In genomic region chr10:122495406-122496340, GRCh38 we compare ENCODE assay signal across 9 cellular contexts. TPM values are rescaled to one million over a fixed set of nuclear protein-coding genes. Genes with fewer than 3 reads are reported as not detected.
DNase-seq lines count a peak whose midpoint lies in the region; ATAC-seq and TF ChIP-seq lines count a peak whose summit lies in the region.
"Had no signal": no experiment of that assay in that cellular context is flagged by ENCODE, and none has a peak within 500 bp of the region (broad histone marks: within the 10 kb centered on the region; RNA-seq: fewer than 3 reads in every experiment).

No MANE protein-coding gene starts in this region.

- H3K27me3 Mint-ChIP-seq in H9 (ENCODE audit: low read depth) = peaks cover 2% of the 10 kb centered on the region; the same call in 1 of the 2 replicates

- no peak overlapping the region for H3K56ac ChIP-seq in H9 (ENCODE audit: insufficient read length, low read depth, low read length)

- H3K9ac ChIP-seq in H9 (ENCODE audit: extremely low read depth, insufficient read length, low read length) = no peak overlapping the region

- DNase-seq in H9 (no peak), esophagus muscularis mucosa (ENCODE audit: extremely low spot score) (no peak), sigmoid colon (no peak), mucosa of gallbladder (ENCODE audit: low spot score) (no peak), LoVo (ENCODE audit: low spot score) (no peak)

- H3K4me3 Mint-ChIP-seq in H9 = no peak overlapping the region

- no peaks in the 10 kb centered on the region; a peak in 1 of 7 replicates for H3K36me3 Mint-ChIP-seq in H9 (ENCODE audit: insufficient read depth in 1 of 3, low read depth in 3 of 3)

- H4K5ac ChIP-seq in H9 (ENCODE audit: insufficient read length, low read depth, low read length) = no peak overlapping the region

- no peak overlapping the region for H3K4ac ChIP-seq in H9 (ENCODE audit: low read depth, low read length)

- H2BK20ac ChIP-seq in H9 (ENCODE audit: low read depth, low read length, poor library complexity, severe bottlenecking) = no peak overlapping the region

- no peaks in the 10 kb centered on the region for H4K20me1 ChIP-seq in H9 (ENCODE audit: control insufficient read depth, insufficient read depth, insufficient read length)

- H3K18ac ChIP-seq in H9 (ENCODE audit: insufficient read length, low read depth, low read length) = no peak overlapping the region

- H3K23ac ChIP-seq in H9 (ENCODE audit: insufficient read length, low read depth, low read length) = no peak overlapping the region

- H2AFZ ChIP-seq in H9 (ENCODE audit: low read length) = no peak overlapping the region

- H4K8ac ChIP-seq in H9 (replicated peaks; ENCODE audit: insufficient read length, low read depth, low read length) = no peak overlapping the region

- H2BK15ac ChIP-seq in H9 (ENCODE audit: low read depth, low read length) = no peak overlapping the region

- no peaks in the 10 kb centered on the region for H3K79me1 ChIP-seq in H9 (ENCODE audit: insufficient read depth, low read depth, low read length, poor library complexity, severe bottlenecking)

- TF ChIP-seq POLR2A in esophagus muscularis mucosa (IDR thresholded peaks at IDR 0.05; ENCODE audit: low read depth) (no peak), sigmoid colon (IDR thresholded peaks at IDR 0.05) (no peak)

- H3K27ac ChIP-seq in H9 (ENCODE audit: insufficient read length, low read depth, low read length) (no peak overlapping the region), esophagus muscularis mucosa (replicated peaks in 1 of 4) (peak overlapping the region; percentile 58 to 77 (median 68)), sigmoid colon (peak overlapping the region; percentile 54 to 87 (median 72))

- H3K9me3 Mint-ChIP-seq in H9 = no peaks in the 10 kb centered on the region

- H2BK120ac ChIP-seq in H9 (ENCODE audit: low read depth, low read length, poor library complexity, severe bottlenecking) = no peak overlapping the region

- no peak overlapping the region for H3K4me2 ChIP-seq in H9 (ENCODE audit: insufficient read depth, insufficient read length, low read length)

- H3K14ac ChIP-seq in H9 (ENCODE audit: insufficient read depth, low read length) = no peak overlapping the region

- H3T11ph ChIP-seq in H9 (ENCODE audit: low read length) = no peak overlapping the region

- H3K27me3 ChIP-seq in H9 (ENCODE audit: insufficient read depth, low read length) (no peaks in the 10 kb centered on the region), esophagus muscularis mucosa (no peaks in the 10 kb centered on the region), sigmoid colon (no peaks in the 10 kb centered on the region)

- no CpG with 5 or more reads among the region's 12 CpGs for WGBS in H9 (ENCODE audit: extremely low coverage, insufficient read length, low lambda C conversion rate)
- WGBS in esophagus muscularis mucosa = 51% methylated on average over 12 of the region's 12 CpGs
- WGBS in sigmoid colon, 2 donors = 47 to 55% methylated on average over 12 of the region's 12 CpGs

- H3K4me1 ChIP-seq in H9 (ENCODE audit: insufficient read depth, low read length) = no peaks in the 10 kb centered on the region
- peaks cover 30 to 88% (median 83%) of the 10 kb centered on the region in 4 donors for H3K4me1 ChIP-seq in esophagus muscularis mucosa
- peaks cover 0 to 79% (median 78%) of the 10 kb centered on the region in 4 donors for H3K4me1 ChIP-seq in sigmoid colon

- TF ChIP-seq CTCF in H9 (conservative IDR thresholded peaks at IDR 0.05) (peak; percentile 21; the same call in 1 of the 3 replicates), esophagus muscularis mucosa (IDR thresholded peaks at IDR 0.05) (no peak), sigmoid colon (IDR thresholded peaks at IDR 0.05) (no peak)

- no peak overlapping the region for H2AK5ac ChIP-seq in H9 (ENCODE audit: insufficient read length, low read length)

- H2BK5ac ChIP-seq in H9 (ENCODE audit: insufficient read length, low read length) = no peak overlapping the region

- no peaks in the 10 kb centered on the region for H3K79me2 ChIP-seq in H9 (ENCODE audit: insufficient read depth, low read length)

- H3K9me3 ChIP-seq in H9 (ENCODE audit: control insufficient read depth, low read depth, low read length) (no peaks in the 10 kb centered on the region), esophagus muscularis mucosa (no peaks in the 10 kb centered on the region), sigmoid colon (no peaks in the 10 kb centered on the region)

- peaks cover 5 to 15% of the 10 kb centered on the region in 2 experiments for H3K4me1 Mint-ChIP-seq in H9

- H3K27ac Mint-ChIP-seq in H9 = no peak overlapping the region

- intact Hi-C loops in esophagus muscularis mucosa (cut with DNase I) = no loop called here
- intact Hi-C loops in sigmoid colon (cut with DNase I) = no loop called here

- H4K91ac ChIP-seq in H9 (ENCODE audit: insufficient read length, low read depth, low read length) = no peak overlapping the region

- H3K36me3 ChIP-seq in esophagus muscularis mucosa (peaks cover 0 to 28% (median 8%) of the 10 kb centered on the region in 4 donors), sigmoid colon (no peaks in the 10 kb centered on the region)

- TF ChIP-seq EP300 in esophagus muscularis mucosa (IDR thresholded peaks at IDR 0.05) (no peak), sigmoid colon (IDR thresholded peaks at IDR 0.05) (no peak)

- no peak overlapping the region for H3K4me3 ChIP-seq in esophagus muscularis mucosa
- H3K4me3 ChIP-seq in sigmoid colon = no peak overlapping the region

- no peak overlapping the region for H2BK12ac ChIP-seq in H9 (ENCODE audit: insufficient read length, low read depth, low read length)

- H3K23me2 ChIP-seq in H9 (ENCODE audit: insufficient read length, low read depth, low read length, poor library complexity, severe bottlenecking) = no peaks in the 10 kb centered on the region

- ATAC-seq in SK-N-SH treated with all-trans-retinoic acid at 6 μM for 48 hours (peak; percentile 12), GM21367 (IDR thresholded peaks at IDR 0.05; ENCODE audit: unreplicated experiment) (no peak), GM18498 (IDR thresholded peaks at IDR 0.05; ENCODE audit: unreplicated experiment) (no peak)

TF ChIP-seq in SK-N-SH treated with all-trans-retinoic acid at 6 μM for 48 hours, 23 proteins besides CTCF, POLR2A, EP300 and RAD21:
- TF ChIP-seq ISL1 (CRISPR knock-in tag; IDR thresholded peaks at IDR 0.05) (peak; percentile 70), TOX (CRISPR knock-in tag; IDR thresholded peaks at IDR 0.05; ENCODE audit: borderline replicate concordance) (no peak), ZC3H10 (CRISPR knock-in tag; IDR thresholded peaks at IDR 0.05) (0 out of 2 replicates have a peak, but pooled peaks have one; percentile 24), ZNF565 (CRISPR knock-in tag; conservative IDR thresholded peaks at IDR 0.05; ENCODE audit: low read depth) (no peak)

RNA-seq across cellular contexts. Expression of gene HTRA1, which starts 34.3 kb away (rescaled TPM):
- total RNA-seq in H9 (2021) (11.1 TPM in 2 replicates), esophagus muscularis mucosa (100 to 1,000 TPM; 101 to 146 (median 109) TPM), sigmoid colon (100 to 1,000 TPM; 119 to 162 (median 127) TPM), mucosa of gallbladder (141 TPM)
- 10 to 100 TPM; 22.7 to 43.8 (median 36.0) TPM for polyA plus RNA-seq in sigmoid colon
- total RNA-seq: activated CD8-positive, alpha-beta memory T cell treated with anti-CD3 and anti-CD28 coated beads for 36 hours had no signal

RNA-seq across cellular contexts. Expression of gene ARMS2, which starts 41.2 kb away (rescaled TPM):
- not detected in 2 replicates for total RNA-seq in H9 (2021)
- total RNA-seq in esophagus muscularis mucosa = 1 to 10 TPM in 1 of 4 donors, not detected in 3; 1.2 TPM
- 1 to 10 TPM in 1 of 4 donors, not detected in 3; 1.1 TPM for total RNA-seq in sigmoid colon
- not detected for polyA plus RNA-seq in sigmoid colon
- not detected for total RNA-seq in mucosa of gallbladder
- total RNA-seq: activated CD8-positive, alpha-beta memory T cell treated with anti-CD3 and anti-CD28 coated beads for 36 hours had no signal
